In genomic region chr9:136575626-136576268, GRCh38 we compare ENCODE assay signal across 14 cellular contexts.
"Had no signal": no experiment of that assay in that cellular context is flagged by ENCODE, and none has a peak within 500 bp of the region (broad histone marks: within the 10 kb centered on the region; RNA-seq: fewer than 3 reads in every experiment).

No MANE protein-coding gene starts in this region.

- H3K27me3 Mint-ChIP-seq: activated CD4-positive, alpha-beta memory T cell treated with anti-CD3 and anti-CD28 coated beads, Interleukin-2, amount 10 ng/mL, durations not matched to agents 7 days and 5 days; natural killer cell treated with Interleukin-12 subunit alpha and Interleukin-12 subunit beta and Interleukin-15 and Interleukin-18, amount 100 ng/mL, for 72 hours; T-cell had no signal

- H3K4me3 Mint-ChIP-seq: activated CD4-positive, alpha-beta memory T cell treated with anti-CD3 and anti-CD28 coated beads, Interleukin-2, amount 10 ng/mL, durations not matched to agents 7 days and 5 days; natural killer cell treated with Interleukin-12 subunit alpha and Interleukin-12 subunit beta and Interleukin-15 and Interleukin-18, amount 100 ng/mL, for 72 hours; T-cell had no signal

- ATAC-seq: T-cell had no signal

- H3K4me1 ChIP-seq: colonic mucosa, psoas muscle had no signal

- H3K9me3 ChIP-seq: colonic mucosa, mucosa of descending colon, psoas muscle, upper lobe of right lung had no signal

- DNase-seq: activated CD4-positive, alpha-beta memory T cell treated with anti-CD3 and anti-CD28 coated beads, Interleukin-2, amount 10 ng/mL, durations not matched to agents 7 days and 5 days; colonic mucosa; effector CD8-positive, alpha-beta T cell; left cardiac atrium; mucosa of descending colon; stimulated activated CD4-positive, alpha-beta T cell treated with anti-CD3 and anti-CD28 coated beads, Interleukin-4, amount 100 ng/mL, for 1 hour; stimulated activated CD8-positive, alpha-beta memory T cell treated with anti-CD3 and anti-CD28 coated beads, Interleukin-4, amount 100 ng/mL, for 48 hours; T-cell had no signal

- H3K27me3 ChIP-seq: cardiac muscle cell, colonic mucosa, upper lobe of right lung had no signal

- H3K36me3 ChIP-seq: cardiac muscle cell, colonic mucosa, upper lobe of right lung had no signal

- H3K27ac ChIP-seq: cardiac muscle cell, colonic mucosa, epithelial cell of prostate, psoas muscle, upper lobe of right lung, VCaP had no signal

- H3K9me3 Mint-ChIP-seq: activated CD4-positive, alpha-beta memory T cell treated with anti-CD3 and anti-CD28 coated beads, Interleukin-2, amount 10 ng/mL, durations not matched to agents 7 days and 5 days; natural killer cell treated with Interleukin-12 subunit alpha and Interleukin-12 subunit beta and Interleukin-15 and Interleukin-18, amount 100 ng/mL, for 72 hours; T-cell had no signal

- H3K4me3 ChIP-seq: cardiac muscle cell, colonic mucosa, mucosa of descending colon, psoas muscle, upper lobe of right lung had no signal

- H3K36me3 Mint-ChIP-seq: natural killer cell treated with Interleukin-12 subunit alpha and Interleukin-12 subunit beta and Interleukin-15 and Interleukin-18, amount 100 ng/mL, for 72 hours; T-cell had no signal

- H3K27ac Mint-ChIP-seq: activated CD4-positive, alpha-beta memory T cell treated with anti-CD3 and anti-CD28 coated beads, Interleukin-2, amount 10 ng/mL, durations not matched to agents 7 days and 5 days; T-cell had no signal
